ENCODE assay signal across 12 cellular contexts in the genomic region with DNA sequence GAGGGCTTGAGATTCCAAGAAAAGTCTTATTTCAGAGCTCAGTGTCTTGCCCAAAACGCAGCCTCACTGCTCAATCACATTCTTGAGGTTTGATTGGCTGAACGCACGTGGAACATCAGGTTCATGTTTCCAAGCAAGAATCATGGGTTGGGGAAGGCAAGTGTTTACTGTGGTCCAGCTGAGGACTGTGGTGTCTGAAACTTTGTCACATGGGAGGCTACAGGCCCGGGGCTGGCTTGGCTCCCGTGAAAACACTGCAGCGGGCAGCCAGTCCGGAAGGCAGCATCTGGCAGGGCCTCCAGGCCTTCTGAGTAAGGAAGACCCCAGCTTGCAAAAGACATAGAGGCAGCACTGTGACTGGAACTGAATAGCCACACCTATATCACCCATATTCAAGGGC.
A peak's percentile ranks its signal among the peaks of the same experiment; 100 is the strongest.
DNase-seq lines count a peak whose midpoint lies in the region; ATAC-seq and TF ChIP-seq lines count a peak whose summit lies in the region.
"Had no signal": no experiment of that assay in that cellular context is flagged by ENCODE, and none has a peak within 500 bp of the region (broad histone marks: within the 10 kb centered on the region; RNA-seq: fewer than 3 reads in every experiment).

No MANE protein-coding gene starts in this region.

- no peak overlapping the region for H3K4me3 Mint-ChIP-seq in GM23338
- no peak overlapping the region for H3K4me3 Mint-ChIP-seq in glutamatergic neuron (ENCODE audit: unreplicated experiment)
- H3K4me3 Mint-ChIP-seq: CD4-positive, alpha-beta memory T cell had no signal

- H3K9me2 ChIP-seq in GM23338 (ENCODE audit: insufficient read depth), result no peaks in the 10 kb centered on the region

- H3K27me3 Mint-ChIP-seq in GM23338 (ENCODE audit: insufficient read depth, low read depth, poor library complexity) (peaks cover 9% of the 10 kb centered on the region), glutamatergic neuron (ENCODE audit: unreplicated experiment) (no peaks in the 10 kb centered on the region)
- H3K27me3 Mint-ChIP-seq: CD4-positive, alpha-beta memory T cell had no signal

- no peak overlapping the region for H2AFZ ChIP-seq in GM23338

- H3K4me1 Mint-ChIP-seq in GM23338 (no peaks in the 10 kb centered on the region), glutamatergic neuron (ENCODE audit: low read depth, unreplicated experiment) (no peaks in the 10 kb centered on the region)

- H3K4me1 ChIP-seq in GM23338 (ENCODE audit: insufficient read depth) (no peaks in the 10 kb centered on the region), colonic mucosa (peaks cover 4% of the 10 kb centered on the region), skeletal muscle tissue (ENCODE audit: control insufficient read depth in 3 of 3, insufficient read depth in 3 of 3, low read length in 3 of 3) (peaks cover 27 to 42% (median 33%) of the 10 kb centered on the region in 3 donors)

- DNase-seq in GM23338 (ENCODE audit: low spot score) (no peak), colonic mucosa (peak; percentile 38), HuH-7 (ENCODE audit: low spot score) (no peak), 8988T (no peak), glutamatergic neuron (no peak)
- DNase-seq: CD4-positive, alpha-beta memory T cell; Kasumi-1; NCI-H524 treated with DMSO at 0.1 percent for 48 hours; stimulated activated naive CD8-positive, alpha-beta T cell treated with anti-CD3 and anti-CD28 coated beads, Interleukin-15, Interleukin-2, amounts not matched to agents 100 U/mL and 50 U/mL, for 24 hours had no signal

- no peaks in the 10 kb centered on the region for H3F3A ChIP-seq in GM23338 (replicated peaks; ENCODE audit: low read depth)

- H3K79me2 ChIP-seq in GM23338 (replicated peaks; ENCODE audit: insufficient read depth), result no peaks in the 10 kb centered on the region

- no peaks in the 10 kb centered on the region for H3K27me3 ChIP-seq in GM23338 (ENCODE audit: insufficient read depth)
- no peaks in the 10 kb centered on the region for H3K27me3 ChIP-seq in colonic mucosa
- no peaks in the 10 kb centered on the region for H3K27me3 ChIP-seq in layer of hippocampus (ENCODE audit: control insufficient read depth, insufficient read depth, low read length)
- no peaks in the 10 kb centered on the region for H3K27me3 ChIP-seq in skeletal muscle tissue (ENCODE audit: control insufficient read depth in 3 of 3, insufficient read depth in 3 of 3, low read length in 3 of 3)

- no peak overlapping the region for H3K4me3 ChIP-seq in GM23338
- no peak overlapping the region for H3K4me3 ChIP-seq in colonic mucosa
- H3K4me3 ChIP-seq in skeletal muscle tissue (ENCODE audit: low read length in 3 of 3), result no peak overlapping the region

- H4K20me1 ChIP-seq in GM23338 (replicated peaks; ENCODE audit: insufficient read depth), result no peaks in the 10 kb centered on the region; the same call in 1 of the 2 replicates

- H3K27ac ChIP-seq in GM23338 (ENCODE audit: low read depth) (no peak overlapping the region), colonic mucosa (no peak overlapping the region), layer of hippocampus (ENCODE audit: low read depth, low read length) (peak overlapping the region; percentile 61), skeletal muscle tissue (ENCODE audit: low read depth, low read length) (peak overlapping the region; percentile 58)

- TF ChIP-seq CTCF in GM23338 (conservative IDR thresholded peaks at IDR 0.05; ENCODE audit: low read depth in 2 of 2), result no peak
- TF ChIP-seq CTCF in colonic mucosa (IDR thresholded peaks at IDR 0.05), result no peak
- no peak for TF ChIP-seq CTCF in glutamatergic neuron (IDR thresholded peaks at IDR 0.05; ENCODE audit: partially characterized antibody, unreplicated experiment)

- no peaks in the 10 kb centered on the region for H3K9me3 ChIP-seq in colonic mucosa
- H3K9me3 ChIP-seq in skeletal muscle tissue (ENCODE audit: control insufficient read depth in 3 of 3, low read length in 3 of 3), result no peaks in the 10 kb centered on the region

- intact Hi-C loops in colonic mucosa (cut with DNase I), result no loop called here

- no peak overlapping the region for H3K4me2 ChIP-seq in GM23338

- H3K36me3 ChIP-seq in GM23338 (ENCODE audit: insufficient read depth) (no peaks in the 10 kb centered on the region), colonic mucosa (no peaks in the 10 kb centered on the region), skeletal muscle tissue (ENCODE audit: control insufficient read depth in 3 of 3, insufficient read depth in 3 of 3, low read length in 3 of 3) (peaks cover 8 to 11% (median 9%) of the 10 kb centered on the region in 3 donors)

- H3K36me3 Mint-ChIP-seq in GM23338 (ENCODE audit: low read depth), result peaks cover 20% of the 10 kb centered on the region
- no peaks in the 10 kb centered on the region for H3K36me3 Mint-ChIP-seq in glutamatergic neuron (ENCODE audit: unreplicated experiment)

- ATAC-seq in GM23338 (peak; percentile 9; the same call in 1 of the 3 replicates), GM18858 (IDR thresholded peaks at IDR 0.05; ENCODE audit: unreplicated experiment) (no peak)
- ATAC-seq: stimulated activated naive CD8-positive, alpha-beta T cell treated with anti-CD3 and anti-CD28 coated beads, Interleukin-15, Interleukin-2, amounts not matched to agents 100 U/mL and 50 U/mL, for 24 hours had no signal

- H3K9me3 Mint-ChIP-seq in GM23338 (no peaks in the 10 kb centered on the region), glutamatergic neuron (ENCODE audit: unreplicated experiment) (peaks cover 2% of the 10 kb centered on the region)
- H3K9me3 Mint-ChIP-seq: CD4-positive, alpha-beta memory T cell had no signal

- H3K27ac Mint-ChIP-seq in GM23338, result no peak overlapping the region
- no peak overlapping the region for H3K27ac Mint-ChIP-seq in glutamatergic neuron (ENCODE audit: unreplicated experiment)

- H3K9ac ChIP-seq in colonic mucosa (ENCODE audit: low read depth in 2 of 2, low read length in 2 of 2) (no peak overlapping the region), skeletal muscle tissue (ENCODE audit: low read depth in 1 of 3, low read length in 3 of 3) (peak overlapping the region in 2 of 3 donors; percentile 5 to 27)

TF ChIP-seq in GM23338, 12 proteins besides CTCF, POLR2A, EP300 and RAD21:
- TF ChIP-seq POLR2AphosphoS5 (IDR thresholded peaks at IDR 0.05; ENCODE audit: low read depth) (0 out of 2 replicates have a peak, but pooled peaks have one; percentile 39), CREB1 (CRISPR knock-in tag; IDR thresholded peaks at IDR 0.05; ENCODE audit: low read depth) (no peak)

Comparison
In these comparisons a context has a peak if more than half of its experiments do, and no peak if none do; other contexts are left out.
1. H3K27ac ChIP-seq: peak in layer of hippocampus (single experiment) and skeletal muscle tissue (single experiment); none in GM23338 (single experiment) and colonic mucosa (single experiment).
2. H3K9ac ChIP-seq: peak in skeletal muscle tissue (2 of 3); none in colonic mucosa (0 of 2).